In genomic region chr7:106063692-106064091, GRCh38 we compare ENCODE assay signal across 18 cellular contexts. TPM values are rescaled to one million over a fixed set of nuclear protein-coding genes. Genes with fewer than 3 reads are reported as not detected.
A peak's percentile ranks its signal among the peaks of the same experiment; 100 is the strongest.
DNase-seq lines count a peak whose midpoint lies in the region; ATAC-seq and TF ChIP-seq lines count a peak whose summit lies in the region.
"Had no signal": no experiment of that assay in that cellular context is flagged by ENCODE, and none has a peak within 500 bp of the region (broad histone marks: within the 10 kb centered on the region; RNA-seq: fewer than 3 reads in every experiment).

No MANE protein-coding gene starts in this region.

- TF ChIP-seq CTCF in OCI-LY3 (IDR thresholded peaks at IDR 0.05; ENCODE audit: low read depth, low read length) (no peak), esophagus muscularis mucosa (IDR thresholded peaks at IDR 0.05) (no peak), gastrocnemius medialis (IDR thresholded peaks at IDR 0.05 in 4 of 5, conservative IDR thresholded peaks at IDR 0.05 in 1 of 5) (no peak), progenitor cell of endocrine pancreas (IDR thresholded peaks at IDR 0.05; ENCODE audit: unreplicated experiment) (no peak)

- TF ChIP-seq EP300 in esophagus muscularis mucosa (IDR thresholded peaks at IDR 0.05) = no peak

- no peaks in the 10 kb centered on the region for H3K79me2 ChIP-seq in OCI-LY3 (ENCODE audit: low read length)

- H4K20me1 ChIP-seq in BLaER1 treated with 17β-estradiol and CSF1 and Interleukin-3, amounts not matched to agents 10 nM and 100 nM = no peaks in the 10 kb centered on the region
- H4K20me1 ChIP-seq in OCI-LY3 (ENCODE audit: insufficient read depth, low read length) = no peaks in the 10 kb centered on the region

- H3K27me3 Mint-ChIP-seq in progenitor cell of endocrine pancreas = peaks cover 17% of the 10 kb centered on the region
- H3K27me3 Mint-ChIP-seq: activated naive CD8-positive, alpha-beta T cell treated with anti-CD3 and anti-CD28 coated beads, Interleukin-2, amount 50 U/mL, for 24 hours; CD4-positive, alpha-beta memory T cell; naive thymus-derived CD4-positive, alpha-beta T cell; T-helper 17 cell had no signal

- H3K4me3 ChIP-seq in BLaER1 treated with 17β-estradiol and CSF1 and Interleukin-3, amounts not matched to agents 10 nM and 100 nM = no peak overlapping the region
- H3K4me3 ChIP-seq in OCI-LY3 (ENCODE audit: low read length) (no peak overlapping the region), esophagus muscularis mucosa (no peak overlapping the region), gastrocnemius medialis (no peak overlapping the region)
- H3K4me3 ChIP-seq: dorsolateral prefrontal cortex, lung, psoas muscle had no signal

- peaks cover 4 to 15% (median 9%) of the 10 kb centered on the region in 11 experiments; a peak in 15 of 22 replicates for H3K9me3 ChIP-seq in BLaER1 treated with 17β-estradiol and CSF1 and Interleukin-3, amounts not matched to agents 10 nM and 100 nM (replicated peaks in 1 of 11)
- peaks cover 28% of the 10 kb centered on the region; the same call in 1 of the 2 replicates for H3K9me3 ChIP-seq in OCI-LY3 (ENCODE audit: insufficient read depth, low read length)
- no peaks in the 10 kb centered on the region for H3K9me3 ChIP-seq in esophagus muscularis mucosa
- no peaks in the 10 kb centered on the region for H3K9me3 ChIP-seq in gastrocnemius medialis
- H3K9me3 ChIP-seq: psoas muscle had no signal

- no peak overlapping the region for H2AFZ ChIP-seq in OCI-LY3 (ENCODE audit: low read depth, low read length)

- H3K27ac ChIP-seq in BLaER1 treated with 17β-estradiol and CSF1 and Interleukin-3, amounts not matched to agents 10 nM and 100 nM = peak overlapping the region in 1 of 11 experiments; percentile 1; a peak in 1 of 22 replicates
- no peak overlapping the region for H3K27ac ChIP-seq in OCI-LY3 (ENCODE audit: low read length)
- peak overlapping the region; percentile 82 to 89 (median 86) for H3K27ac ChIP-seq in esophagus muscularis mucosa (replicated peaks in 1 of 4)
- peak overlapping the region; percentile 81 to 92 (median 86) for H3K27ac ChIP-seq in gastrocnemius medialis

- DNase-seq in esophagus muscularis mucosa (ENCODE audit: extremely low spot score) (peak; percentile 57), gastrocnemius medialis (no peak), AG08396 (ENCODE audit: low spot score) (no peak), GM19238 (ENCODE audit: insufficient read length, low spot score) (no peak), progenitor cell of endocrine pancreas (ENCODE audit: low spot score, unreplicated experiment) (no peak)
- DNase-seq: activated CD4-positive, CD25-positive, alpha-beta regulatory T cell; activated naive CD8-positive, alpha-beta T cell treated with anti-CD3 and anti-CD28 coated beads, Interleukin-2, amount 50 U/mL, for 24 hours; CD4-positive, alpha-beta memory T cell; dorsolateral prefrontal cortex; naive thymus-derived CD4-positive, alpha-beta T cell; NCI-H2029 treated with DMSO at 0.1 percent for 48 hours; psoas muscle; T-helper 17 cell; trophoblast cell had no signal

- 75% methylated on average over 2 of the region's 2 CpGs for WGBS in esophagus muscularis mucosa

- TF ChIP-seq POLR2A in esophagus muscularis mucosa (IDR thresholded peaks at IDR 0.05; ENCODE audit: low read depth) = no peak
- no peak for TF ChIP-seq POLR2A in gastrocnemius medialis (IDR thresholded peaks at IDR 0.05)

- no peaks in the 10 kb centered on the region for H3K27me3 ChIP-seq in BLaER1 treated with 17β-estradiol and CSF1 and Interleukin-3, amounts not matched to agents 10 nM and 100 nM
- H3K27me3 ChIP-seq in OCI-LY3 (ENCODE audit: low read depth, low read length) (no peaks in the 10 kb centered on the region), esophagus muscularis mucosa (no peaks in the 10 kb centered on the region), gastrocnemius medialis (no peaks in the 10 kb centered on the region)
- H3K27me3 ChIP-seq: dorsolateral prefrontal cortex had no signal

- H3K4me2 ChIP-seq in BLaER1 treated with 17β-estradiol and CSF1 and Interleukin-3, amounts not matched to agents 10 nM and 100 nM = peak overlapping the region; percentile 22 to 91 (median 67)
- peak overlapping the region; percentile 58 for H3K4me2 ChIP-seq in OCI-LY3 (ENCODE audit: low read length)

- intact Hi-C loops in esophagus muscularis mucosa (cut with DNase I) (no loop called here), gastrocnemius medialis (cut with DNase I; ENCODE audit: low total_unique reads) (loop anchor here (10.0 kb wide), 1 partner anchor 221 kb away; the partner anchor contains the start of gene NAMPT)

- no peak overlapping the region for H3K4me3 Mint-ChIP-seq in progenitor cell of endocrine pancreas (ENCODE audit: low read depth)
- H3K4me3 Mint-ChIP-seq: activated naive CD8-positive, alpha-beta T cell treated with anti-CD3 and anti-CD28 coated beads, Interleukin-2, amount 50 U/mL, for 24 hours; CD4-positive, alpha-beta memory T cell; naive thymus-derived CD4-positive, alpha-beta T cell; T-helper 17 cell had no signal

- no peaks in the 10 kb centered on the region for H3K36me3 ChIP-seq in BLaER1 treated with 17β-estradiol and CSF1 and Interleukin-3, amounts not matched to agents 10 nM and 100 nM
- H3K36me3 ChIP-seq in OCI-LY3 (replicated peaks; ENCODE audit: low read depth, low read length) (no peaks in the 10 kb centered on the region), esophagus muscularis mucosa (no peaks in the 10 kb centered on the region), gastrocnemius medialis (no peaks in the 10 kb centered on the region)

- no peaks in the 10 kb centered on the region for H3K36me3 Mint-ChIP-seq in progenitor cell of endocrine pancreas (ENCODE audit: insufficient read depth)
- H3K36me3 Mint-ChIP-seq: CD4-positive, alpha-beta memory T cell; naive thymus-derived CD4-positive, alpha-beta T cell had no signal

- ATAC-seq in gastrocnemius medialis (no peak), HG03354 (IDR thresholded peaks at IDR 0.05; ENCODE audit: poor library complexity, severe bottlenecking, unreplicated experiment) (no peak)
- ATAC-seq: activated naive CD8-positive, alpha-beta T cell treated with anti-CD3 and anti-CD28 coated beads, Interleukin-2, amount 50 U/mL, for 24 hours; naive thymus-derived CD4-positive, alpha-beta T cell; T-helper 17 cell had no signal

- peaks cover 20% of the 10 kb centered on the region for H3K4me1 Mint-ChIP-seq in progenitor cell of endocrine pancreas (ENCODE audit: low read depth)

- no peak overlapping the region for H3K27ac Mint-ChIP-seq in progenitor cell of endocrine pancreas
- H3K27ac Mint-ChIP-seq: T-helper 17 cell had no signal

- H3K9ac ChIP-seq in BLaER1 treated with 17β-estradiol and CSF1 and Interleukin-3, amounts not matched to agents 10 nM and 100 nM = no peak overlapping the region
- H3K9ac ChIP-seq in OCI-LY3 (ENCODE audit: low read length) = no peak overlapping the region

- peaks cover 53 to 79% (median 77%) of the 10 kb centered on the region in 10 experiments for H3K4me1 ChIP-seq in BLaER1 treated with 17β-estradiol and CSF1 and Interleukin-3, amounts not matched to agents 10 nM and 100 nM
- H3K4me1 ChIP-seq in OCI-LY3 (ENCODE audit: low read length) = peaks cover 62% of the 10 kb centered on the region
- H3K4me1 ChIP-seq in esophagus muscularis mucosa = peaks cover 26 to 55% (median 52%) of the 10 kb centered on the region in 4 donors
- peaks cover 22 to 23% of the 10 kb centered on the region in 2 donors for H3K4me1 ChIP-seq in gastrocnemius medialis

- peaks cover 4% of the 10 kb centered on the region for H3K9me3 Mint-ChIP-seq in progenitor cell of endocrine pancreas (ENCODE audit: low read depth)
- H3K9me3 Mint-ChIP-seq: activated naive CD8-positive, alpha-beta T cell treated with anti-CD3 and anti-CD28 coated beads, Interleukin-2, amount 50 U/mL, for 24 hours; naive thymus-derived CD4-positive, alpha-beta T cell had no signal

- in situ Hi-C loops in gastrocnemius medialis (cut with MboI; ENCODE audit: low sequenced_read_pairs in 4 of 4) = loop anchor here in 2 of 4 donors (25.0 kb wide), 2 partner anchors 224 to 399 kb away; partner anchors contain the start of gene NAMPT (in 1 of the 2)

RNA-seq across cellular contexts. Expression of gene SYPL1, which starts 48.4 kb away (rescaled TPM):
- total RNA-seq in esophagus muscularis mucosa (100 to 1,000 TPM in 1 of 4 donors, 10 to 100 TPM in 3; 83.6 to 135 (median 90.8) TPM), gastrocnemius medialis (10 to 100 TPM; 81.5 to 90.9 (median 83.2) TPM), progenitor cell of endocrine pancreas (52.8 and 60.3 TPM in 2 replicates)
